ENCODE assay signal across 15 cellular contexts in genomic region chr12:53120685-53121525, GRCh38. TPM values are rescaled to one million over a fixed set of nuclear protein-coding genes. Genes with fewer than 3 reads are reported as not detected.
A peak's percentile ranks its signal among the peaks of the same experiment; 100 is the strongest.
DNase-seq lines count a peak whose midpoint lies in the region; ATAC-seq and TF ChIP-seq lines count a peak whose summit lies in the region.
"Had no signal": no experiment of that assay in that cellular context is flagged by ENCODE, and none has a peak within 500 bp of the region (broad histone marks: within the 10 kb centered on the region; RNA-seq: fewer than 3 reads in every experiment).

No MANE protein-coding gene starts in this region.

- no peaks in the 10 kb centered on the region for H3K27me3 ChIP-seq in esophagus muscularis mucosa
- H3K27me3 ChIP-seq in spleen (replicated peaks in 1 of 7) = no peaks in the 10 kb centered on the region
- H3K27me3 ChIP-seq: SJSA1 had no signal

- no peak for TF ChIP-seq CTCF in esophagus muscularis mucosa (IDR thresholded peaks at IDR 0.05)
- no peak for TF ChIP-seq CTCF in spleen (IDR thresholded peaks at IDR 0.05 in 8 of 11, conservative IDR thresholded peaks at IDR 0.05 in 3 of 11)

- no peaks in the 10 kb centered on the region for H3K9me3 ChIP-seq in esophagus muscularis mucosa
- H3K9me3 ChIP-seq in spleen = no peaks in the 10 kb centered on the region
- H3K9me3 ChIP-seq: SJSA1 had no signal

- H3K27ac Mint-ChIP-seq in activated CD8-positive, alpha-beta memory T cell treated with anti-CD3 and anti-CD28 coated beads, Interleukin-2, amount 10 ng/mL, durations not matched to agents 7 days and 5 days = no peak overlapping the region

- no peak for TF ChIP-seq EP300 in esophagus muscularis mucosa (IDR thresholded peaks at IDR 0.05)

- no peaks in the 10 kb centered on the region for H3K4me1 Mint-ChIP-seq in activated CD8-positive, alpha-beta memory T cell treated with anti-CD3 and anti-CD28 coated beads, Interleukin-2, amount 10 ng/mL, durations not matched to agents 7 days and 5 days

- DNase-seq in activated CD8-positive, alpha-beta memory T cell treated with anti-CD3 and anti-CD28 coated beads for 24 hours = peak; percentile 47
- DNase-seq in activated CD8-positive, alpha-beta memory T cell treated with anti-CD3 and anti-CD28 coated beads, Interleukin-2, amount 10 ng/mL, durations not matched to agents 7 days and 5 days = no peak
- no peak for DNase-seq in esophagus muscularis mucosa (ENCODE audit: extremely low spot score)
- DNase-seq in spleen = no peak
- no peak for DNase-seq in NCI-H345 treated with DMSO at 0.1 percent for 48 hours (lab: John Stamatoyannopoulos, UW; ENCODE audit: unreplicated experiment)
- DNase-seq: C1 segment of cervical spinal cord, HCEC 1CT, NCI-H1436 treated with DMSO at 0.1 percent for 48 hours, NCI-H2081, NCI-H526 had no signal

- 86% methylated on average over 12 of the region's 12 CpGs for WGBS in esophagus muscularis mucosa
- WGBS in spleen, 5 donors = 78 to 94% (median 85%) methylated on average over 12 of the region's 12 CpGs

- H3K9me3 Mint-ChIP-seq in activated CD8-positive, alpha-beta memory T cell treated with anti-CD3 and anti-CD28 coated beads, Interleukin-2, amount 10 ng/mL, durations not matched to agents 7 days and 5 days (ENCODE audit: low read depth) = no peaks in the 10 kb centered on the region

- H3K4me3 ChIP-seq in esophagus muscularis mucosa (no peak overlapping the region), spleen (peak overlapping the region in 5 of 8 donors; percentile 1 to 43 (median 23))
- H3K4me3 ChIP-seq: SJSA1 had no signal

- intact Hi-C loops in esophagus muscularis mucosa (cut with DNase I) (no loop called here), spleen (cut with DNase I; ENCODE audit: low total_unique reads) (no loop called here)

- TF ChIP-seq POLR2A in esophagus muscularis mucosa (IDR thresholded peaks at IDR 0.05; ENCODE audit: low read depth) = peak; percentile 7
- TF ChIP-seq POLR2A in spleen (IDR thresholded peaks at IDR 0.05) = no peak

- no peaks in the 10 kb centered on the region for H3K36me3 ChIP-seq in esophagus muscularis mucosa
- peaks cover 0 to 28% (median 0%) of the 10 kb centered on the region in 6 donors for H3K36me3 ChIP-seq in spleen
- H3K36me3 ChIP-seq: SJSA1 had no signal

- H3K27ac ChIP-seq in esophagus muscularis mucosa (replicated peaks in 1 of 4) = no peak overlapping the region
- H3K27ac ChIP-seq in spleen = peak overlapping the region in 3 of 8 donors; percentile 14 to 40 (median 28)
- H3K27ac ChIP-seq: 22Rv1, RWPE1, SJSA1 had no signal

- no peak for ATAC-seq in activated CD8-positive, alpha-beta memory T cell treated with anti-CD3 and anti-CD28 coated beads, Interleukin-2, amount 10 ng/mL, durations not matched to agents 7 days and 5 days
- no peak for ATAC-seq in HG03520 (IDR thresholded peaks at IDR 0.05; ENCODE audit: unreplicated experiment)

- H3K27me3 Mint-ChIP-seq in activated CD8-positive, alpha-beta memory T cell treated with anti-CD3 and anti-CD28 coated beads, Interleukin-2, amount 10 ng/mL, durations not matched to agents 7 days and 5 days = no peaks in the 10 kb centered on the region

- CTCF ChIA-PET in activated CD8-positive, alpha-beta memory T cell treated with anti-CD3 and anti-CD28 coated beads, Interleukin-2, amount 10 ng/mL, durations not matched to agents 7 days and 5 days (lab: Charles Lee) = interaction anchor here (1.0 kb wide), 1 partner anchor 55 kb away, joined by 3 read pairs; no protein-coding TSS in a partner anchor

- no peaks in the 10 kb centered on the region for H3K36me3 Mint-ChIP-seq in activated CD8-positive, alpha-beta memory T cell treated with anti-CD3 and anti-CD28 coated beads, Interleukin-2, amount 10 ng/mL, durations not matched to agents 7 days and 5 days

- no peak overlapping the region for H3K4me3 Mint-ChIP-seq in activated CD8-positive, alpha-beta memory T cell treated with anti-CD3 and anti-CD28 coated beads, Interleukin-2, amount 10 ng/mL, durations not matched to agents 7 days and 5 days

- peaks cover 8 to 10% (median 9%) of the 10 kb centered on the region in 4 donors for H3K4me1 ChIP-seq in esophagus muscularis mucosa
- peaks cover 0 to 8% (median 0%) of the 10 kb centered on the region in 6 donors for H3K4me1 ChIP-seq in spleen
- H3K4me1 ChIP-seq: SJSA1 had no signal

RNA-seq across cellular contexts. Expression of gene SOAT2, which starts 17.6 kb away (rescaled TPM):
- total RNA-seq in activated CD8-positive, alpha-beta memory T cell treated with anti-CD3 and anti-CD28 coated beads, Interleukin-2, amount 10 ng/mL, durations not matched to agents 7 days and 5 days = 1 to 10 TPM; 1.1 to 5.9 TPM
- total RNA-seq in esophagus muscularis mucosa (not detected), spleen (under 1 TPM in 6 of 7 donors, not detected in 1; 0.37 to 0.80 (median 0.54) TPM)
- polyA plus RNA-seq in spleen = 1 to 10 TPM in 1 of 3 donors, under 1 TPM in 2; 0.52 to 2.2 (median 0.99) TPM
- total RNA-seq: HT1080, SJSA1 had no signal

RNA-seq across cellular contexts. Expression of gene IGFBP6, which starts 23.4 kb away (rescaled TPM):
- 1 to 10 TPM; 1.8 to 3.9 TPM for total RNA-seq in activated CD8-positive, alpha-beta memory T cell treated with anti-CD3 and anti-CD28 coated beads, Interleukin-2, amount 10 ng/mL, durations not matched to agents 7 days and 5 days
- total RNA-seq in esophagus muscularis mucosa = 1,000 to 10,000 TPM in 1 of 4 donors, 100 to 1,000 TPM in 3; 626 to 1,141 (median 795) TPM
- 100 to 1,000 TPM in 2 of 7 donors, 10 to 100 TPM in 5; 35.2 to 183 (median 75.6) TPM for total RNA-seq in spleen
- polyA plus RNA-seq in spleen = 100 to 1,000 TPM in 2 of 3 donors, 10 to 100 TPM in 1; 37.1 to 144 (median 130) TPM

RNA-seq across cellular contexts. Expression of gene SPRYD3, which starts 41.7 kb away (rescaled TPM):
- total RNA-seq in activated CD8-positive, alpha-beta memory T cell treated with anti-CD3 and anti-CD28 coated beads, Interleukin-2, amount 10 ng/mL, durations not matched to agents 7 days and 5 days = 10 to 100 TPM; 27.8 to 29.7 TPM
- total RNA-seq in esophagus muscularis mucosa (100 to 1,000 TPM in 2 of 4 donors, 10 to 100 TPM in 2; 79.7 to 125 (median 99.1) TPM), spleen (10 to 100 TPM; 29.2 to 44.5 (median 36.4) TPM)
- 10 to 100 TPM; 10.8 to 31.0 (median 15.9) TPM for polyA plus RNA-seq in spleen

RNA-seq across cellular contexts. Expression of gene ZNF740, which starts 59.6 kb away (rescaled TPM):
- 10 to 100 TPM; 35.8 to 47.0 TPM for total RNA-seq in activated CD8-positive, alpha-beta memory T cell treated with anti-CD3 and anti-CD28 coated beads, Interleukin-2, amount 10 ng/mL, durations not matched to agents 7 days and 5 days
- total RNA-seq in esophagus muscularis mucosa (10 to 100 TPM; 12.4 to 19.6 (median 15.3) TPM), spleen (10 to 100 TPM; 23.6 to 66.1 (median 45.1) TPM)
- 10 to 100 TPM in 1 of 3 donors, 1 to 10 TPM in 2; 5.6 to 12.1 (median 7.5) TPM for polyA plus RNA-seq in spleen

RNA-seq across cellular contexts. Expression of gene CSAD, which starts 59.8 kb away (rescaled TPM):
- total RNA-seq in activated CD8-positive, alpha-beta memory T cell treated with anti-CD3 and anti-CD28 coated beads, Interleukin-2, amount 10 ng/mL, durations not matched to agents 7 days and 5 days = 10 to 100 TPM; 19.6 to 28.1 TPM
- 10 to 100 TPM; 10.8 to 27.8 (median 15.0) TPM for total RNA-seq in esophagus muscularis mucosa
- total RNA-seq in spleen = 10 to 100 TPM; 33.7 to 73.0 (median 39.7) TPM
- 10 to 100 TPM; 17.9 to 36.3 (median 34.1) TPM for polyA plus RNA-seq in spleen

Comparison
In these comparisons a context has a peak if more than half of its experiments do, and no peak if none do; other contexts are left out.
1. H3K4me3 ChIP-seq: peak in spleen (5 of 8); none in esophagus muscularis mucosa (0 of 4).
2. RNA of gene IGFBP6, which starts 23.4 kb away (total RNA-seq): 626 to 1,141 TPM in esophagus muscularis mucosa and 35.2 to 183 TPM in spleen; 1.8 to 3.9 TPM in activated CD8-positive, alpha-beta memory T cell treated with anti-CD3 and anti-CD28 coated beads, Interleukin-2, amount 10 ng/mL, durations not matched to agents 7 days and 5 days; every median in the first group is over 4 times any median in the second.